In genomic region chr3:2166552-2166951, GRCh38 we compare ENCODE assay signal across 13 cellular contexts.
DNase-seq lines count a peak whose midpoint lies in the region; FAIRE-seq and TF ChIP-seq lines count a peak whose summit lies in the region.
"Had no signal": no experiment of that assay in that cellular context is flagged by ENCODE, and none has a peak within 500 bp of the region (broad histone marks: within the 10 kb centered on the region; RNA-seq: fewer than 3 reads in every experiment).

No MANE protein-coding gene starts in this region.

- peak; percentile 65 for FAIRE-seq in islet of Langerhans (lab: Jason Lieb, UNC)

- H3K27me3 ChIP-seq in NT2/D1 (ENCODE audit: insufficient read depth, insufficient read length), result no peaks in the 10 kb centered on the region
- H3K27me3 ChIP-seq: BLaER1 treated with 17β-estradiol and CSF1 and Interleukin-3, amounts not matched to agents 10 nM and 100 nM had no signal

- H3K36me3 ChIP-seq in NT2/D1 (ENCODE audit: insufficient read depth, insufficient read length, low read length), result no peaks in the 10 kb centered on the region
- H3K36me3 ChIP-seq: BLaER1 treated with 17β-estradiol and CSF1 and Interleukin-3, amounts not matched to agents 10 nM and 100 nM had no signal

- no peaks in the 10 kb centered on the region for H3K4me1 ChIP-seq in NT2/D1 (ENCODE audit: insufficient read depth, insufficient read length)
- H3K4me1 ChIP-seq: BLaER1 treated with 17β-estradiol and CSF1 and Interleukin-3, amounts not matched to agents 10 nM and 100 nM had no signal

- H3K9me3 ChIP-seq in NT2/D1 (ENCODE audit: insufficient read depth, low read length), result no peaks in the 10 kb centered on the region
- H3K9me3 ChIP-seq: BLaER1 treated with 17β-estradiol and CSF1 and Interleukin-3, amounts not matched to agents 10 nM and 100 nM had no signal

- DNase-seq in HuH-7 (ENCODE audit: low spot score) (peak; percentile 15), NT2/D1 (ENCODE audit: low read depth, low spot score) (peak; percentile 20), DMS 273 treated with DMSO at 0.1 percent for 48 hours (lab: John Stamatoyannopoulos, UW) (no peak), glomerular visceral epithelial cell (ENCODE audit: extremely low spot score) (no peak), GF-D8 (lab: John Stamatoyannopoulos, UW) (no peak)
- DNase-seq in activated CD4-positive, alpha-beta T cell treated with anti-CD3 and anti-CD28 coated beads, Interleukin-2, amount 50 U/mL, for 48 hours, result no peak
- DNase-seq: activated naive CD8-positive, alpha-beta T cell treated with anti-CD3 and anti-CD28 coated beads, Interleukin-2, amount 10 ng/mL, durations not matched to agents 7 days and 5 days; HFFc6; occipital lobe; stimulated activated CD4-positive, alpha-beta T cell treated with anti-CD3 and anti-CD28 coated beads, Interleukin-15, amount 100 ng/mL, for 24 hours had no signal

- no peak overlapping the region for H3K27ac ChIP-seq in C4-2B
- H3K27ac ChIP-seq: BLaER1 treated with 17β-estradiol and CSF1 and Interleukin-3, amounts not matched to agents 10 nM and 100 nM had no signal

- peak; percentile 50 for TF ChIP-seq CTCF in C4-2B (conservative IDR thresholded peaks at IDR 0.05)

- no peak overlapping the region for H3K9ac ChIP-seq in NT2/D1 (ENCODE audit: insufficient read length, low read depth)
- H3K9ac ChIP-seq: BLaER1 treated with 17β-estradiol and CSF1 and Interleukin-3, amounts not matched to agents 10 nM and 100 nM had no signal

- H3K4me3 ChIP-seq in NT2/D1 (ENCODE audit: insufficient read length, low read depth), result no peak overlapping the region
- H3K4me3 ChIP-seq: BLaER1 treated with 17β-estradiol and CSF1 and Interleukin-3, amounts not matched to agents 10 nM and 100 nM had no signal

Comparison
In these comparisons a context has a peak if more than half of its experiments do, and no peak if none do; other contexts are left out.
1. DNase-seq: peak in HuH-7 (single experiment) and NT2/D1 (single experiment); none in DMS 273 treated with DMSO at 0.1 percent for 48 hours (single experiment), glomerular visceral epithelial cell (single experiment), activated CD4-positive, alpha-beta T cell treated with anti-CD3 and anti-CD28 coated beads, Interleukin-2, amount 50 U/mL, for 48 hours (0 of 2) and GF-D8 (single experiment).